In genomic region chr6:117244979-117245378, GRCh38 we compare ENCODE assay signal across 13 cellular contexts. TPM values are rescaled to one million over a fixed set of nuclear protein-coding genes. Genes with fewer than 3 reads are reported as not detected.
"Had no signal": no experiment of that assay in that cellular context is flagged by ENCODE, and none has a peak within 500 bp of the region (broad histone marks: within the 10 kb centered on the region; RNA-seq: fewer than 3 reads in every experiment).

No MANE protein-coding gene starts in this region.

RNA-seq across cellular contexts. Expression of gene VGLL2, which starts 20.4 kb away (rescaled TPM):
- total RNA-seq: activated CD4-positive, alpha-beta memory T cell treated with anti-CD3 and anti-CD28 coated beads for 36 hours; bronchial epithelial cell; fibroblast of lung; foreskin keratinocyte; glomerular endothelial cell; left colon; lower leg skin; mucosa of gallbladder; subcutaneous adipose tissue; T-helper 17 cell; upper lobe of right lung had no signal
- polyA plus RNA-seq: fibroblast of lung, foreskin keratinocyte, keratinocyte, ovary had no signal
